In the genomic region with DNA sequence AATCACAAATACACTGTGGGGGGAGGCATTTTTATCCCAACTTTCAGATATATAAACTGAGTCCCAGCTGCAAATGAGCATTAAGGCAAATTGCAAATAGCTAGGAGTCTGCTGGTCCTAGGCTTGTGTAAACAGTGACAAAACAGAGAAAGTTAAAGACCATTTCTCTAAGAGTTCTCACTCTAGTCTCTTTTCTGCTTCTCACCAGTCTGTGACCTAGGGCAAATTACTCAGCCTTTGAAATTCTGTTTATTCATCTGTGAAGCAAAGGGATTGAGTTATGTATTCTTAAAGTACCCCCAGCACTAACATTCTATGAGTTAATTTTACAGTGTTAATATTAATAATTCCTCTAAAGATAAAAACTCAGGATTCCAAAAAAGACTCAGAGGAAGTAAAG, we compare ENCODE assay signal across 27 cellular contexts.
"Had no signal": no experiment of that assay in that cellular context is flagged by ENCODE, and none has a peak within 500 bp of the region (broad histone marks: within the 10 kb centered on the region; RNA-seq: fewer than 3 reads in every experiment).

No MANE protein-coding gene starts in this region.

- H3K4me3 Mint-ChIP-seq: activated CD4-positive, alpha-beta T cell treated with anti-CD3 and anti-CD28 coated beads, Interleukin-2, amount 10 ng/mL, durations not matched to agents 24 days and 14 days; activated CD8-positive, alpha-beta memory T cell treated with anti-CD3 and anti-CD28 coated beads, Interleukin-2, amount 10 ng/mL, durations not matched to agents 7 days and 5 days; activated CD8-positive, alpha-beta T cell treated with anti-CD3 and anti-CD28 coated beads for 36 hours; activated naive CD4-positive, alpha-beta T cell treated with anti-CD3 and anti-CD28 coated beads, Interleukin-2, amount 50 U/mL, for 24 hours; activated T-helper 1 cell treated with anti-CD3 and anti-CD28 coated beads, Interleukin-12 subunit alpha, Interleukin-12 subunit beta, Interleukin-2, Interleukin-4 antibody, amounts not matched to agents 30 ng/mL and 10 ng/mL and 1 ng/mL, durations not matched to agents 14 hours and 24 hours and 36 hours; endodermal cell; naive thymus-derived CD4-positive, alpha-beta T cell; neural crest cell; T-cell; T-helper 2 cell treated with Interferon-gamma antibody and Interleukin-4, amounts not matched to agents 5 μg/mL and 100 μg/mL, for 36 hours; type B pancreatic cell had no signal

- ATAC-seq: activated CD4-positive, CD25-positive, alpha-beta regulatory T cell treated with anti-CD3 and anti-CD28 coated beads, Interleukin-2, amount 50 U/mL, for 24 hours; activated CD8-positive, alpha-beta memory T cell treated with anti-CD3 and anti-CD28 coated beads, Interleukin-2, amount 10 ng/mL, durations not matched to agents 7 days and 5 days; activated CD8-positive, alpha-beta T cell treated with anti-CD3 and anti-CD28 coated beads for 36 hours; heart left ventricle; left lung; naive thymus-derived CD4-positive, alpha-beta T cell; sciatic nerve; T-cell had no signal

- H3K4me1 Mint-ChIP-seq: activated CD4-positive, alpha-beta T cell treated with anti-CD3 and anti-CD28 coated beads, Interleukin-2, amount 10 ng/mL, durations not matched to agents 24 days and 14 days; activated CD8-positive, alpha-beta memory T cell treated with anti-CD3 and anti-CD28 coated beads, Interleukin-2, amount 10 ng/mL, durations not matched to agents 7 days and 5 days; activated naive CD4-positive, alpha-beta T cell treated with anti-CD3 and anti-CD28 coated beads, Interleukin-2, amount 50 U/mL, for 24 hours; endodermal cell; naive thymus-derived CD4-positive, alpha-beta T cell; T-cell had no signal

- H3K27ac ChIP-seq: epithelial cell of prostate, heart left ventricle, left lung, testis, VCaP had no signal

- H3K9me3 ChIP-seq: ascending aorta, testis had no signal

- H3K36me3 ChIP-seq: ascending aorta, heart left ventricle, left lung had no signal

- H3K27me3 ChIP-seq: ascending aorta, heart left ventricle, left lung, testis had no signal

- H3K4me3 ChIP-seq: ascending aorta, heart left ventricle, left lung, lung, testis had no signal

- H3K27ac Mint-ChIP-seq: activated CD4-positive, alpha-beta T cell treated with anti-CD3 and anti-CD28 coated beads, Interleukin-2, amount 10 ng/mL, durations not matched to agents 24 days and 14 days; activated CD8-positive, alpha-beta memory T cell treated with anti-CD3 and anti-CD28 coated beads, Interleukin-2, amount 10 ng/mL, durations not matched to agents 7 days and 5 days; activated CD8-positive, alpha-beta T cell treated with anti-CD3 and anti-CD28 coated beads for 36 hours; activated naive CD4-positive, alpha-beta T cell treated with anti-CD3 and anti-CD28 coated beads, Interleukin-2, amount 50 U/mL, for 24 hours; activated T-helper 1 cell treated with anti-CD3 and anti-CD28 coated beads, Interleukin-12 subunit alpha, Interleukin-12 subunit beta, Interleukin-2, Interleukin-4 antibody, amounts not matched to agents 30 ng/mL and 10 ng/mL and 1 ng/mL, durations not matched to agents 14 hours and 24 hours and 36 hours; endodermal cell; naive thymus-derived CD4-positive, alpha-beta T cell; T-cell; T-helper 2 cell treated with Interferon-gamma antibody and Interleukin-4, amounts not matched to agents 5 μg/mL and 100 μg/mL, for 36 hours; type B pancreatic cell had no signal

- H3K36me3 Mint-ChIP-seq: activated CD8-positive, alpha-beta memory T cell treated with anti-CD3 and anti-CD28 coated beads, Interleukin-2, amount 10 ng/mL, durations not matched to agents 7 days and 5 days; activated naive CD4-positive, alpha-beta T cell treated with anti-CD3 and anti-CD28 coated beads, Interleukin-2, amount 50 U/mL, for 24 hours; naive thymus-derived CD4-positive, alpha-beta T cell; T-cell; type B pancreatic cell had no signal

- H3K27me3 Mint-ChIP-seq: activated CD4-positive, alpha-beta T cell treated with anti-CD3 and anti-CD28 coated beads, Interleukin-2, amount 10 ng/mL, durations not matched to agents 24 days and 14 days; activated CD8-positive, alpha-beta memory T cell treated with anti-CD3 and anti-CD28 coated beads, Interleukin-2, amount 10 ng/mL, durations not matched to agents 7 days and 5 days; activated CD8-positive, alpha-beta T cell treated with anti-CD3 and anti-CD28 coated beads for 36 hours; activated naive CD4-positive, alpha-beta T cell treated with anti-CD3 and anti-CD28 coated beads, Interleukin-2, amount 50 U/mL, for 24 hours; naive thymus-derived CD4-positive, alpha-beta T cell; T-cell; type B pancreatic cell had no signal

- DNase-seq: activated CD4-positive, alpha-beta T cell treated with anti-CD3 and anti-CD28 coated beads, Interleukin-2, amount 10 ng/mL, durations not matched to agents 24 days and 14 days; activated CD8-positive, alpha-beta memory T cell treated with anti-CD3 and anti-CD28 coated beads, Interleukin-2, amount 10 ng/mL, durations not matched to agents 7 days and 5 days; activated CD8-positive, alpha-beta T cell treated with anti-CD3 and anti-CD28 coated beads for 36 hours; activated gamma-delta T cell treated with Interleukin-2 at 50 U/mL for 16 hours; activated T-cell treated with anti-CD3 and anti-CD28 coated beads for 4 hours; cerebellar nuclear complex; cortex of kidney; endodermal cell; heart left ventricle; left lung; naive thymus-derived CD4-positive, alpha-beta T cell; posterior cingulate gyrus; stimulated activated CD4-positive, alpha-beta T cell treated with anti-CD3 and anti-CD28 coated beads, Interleukin-4, amount 100 ng/mL, for 1 hour; stimulated activated naive CD4-positive, alpha-beta T cell; T-cell; testis had no signal

- H3K9me3 Mint-ChIP-seq: activated CD4-positive, alpha-beta T cell treated with anti-CD3 and anti-CD28 coated beads, Interleukin-2, amount 10 ng/mL, durations not matched to agents 24 days and 14 days; activated naive CD4-positive, alpha-beta T cell treated with anti-CD3 and anti-CD28 coated beads, Interleukin-2, amount 50 U/mL, for 24 hours; activated T-helper 1 cell treated with anti-CD3 and anti-CD28 coated beads, Interleukin-12 subunit alpha, Interleukin-12 subunit beta, Interleukin-2, Interleukin-4 antibody, amounts not matched to agents 30 ng/mL and 10 ng/mL and 1 ng/mL, durations not matched to agents 14 hours and 24 hours and 36 hours; endodermal cell; T-helper 2 cell treated with Interferon-gamma antibody and Interleukin-4, amounts not matched to agents 5 μg/mL and 100 μg/mL, for 36 hours had no signal

- H3K4me1 ChIP-seq: heart left ventricle, left lung, testis had no signal
